Comparison of ENCODE assay signal across 15 cellular contexts in the genomic region with DNA sequence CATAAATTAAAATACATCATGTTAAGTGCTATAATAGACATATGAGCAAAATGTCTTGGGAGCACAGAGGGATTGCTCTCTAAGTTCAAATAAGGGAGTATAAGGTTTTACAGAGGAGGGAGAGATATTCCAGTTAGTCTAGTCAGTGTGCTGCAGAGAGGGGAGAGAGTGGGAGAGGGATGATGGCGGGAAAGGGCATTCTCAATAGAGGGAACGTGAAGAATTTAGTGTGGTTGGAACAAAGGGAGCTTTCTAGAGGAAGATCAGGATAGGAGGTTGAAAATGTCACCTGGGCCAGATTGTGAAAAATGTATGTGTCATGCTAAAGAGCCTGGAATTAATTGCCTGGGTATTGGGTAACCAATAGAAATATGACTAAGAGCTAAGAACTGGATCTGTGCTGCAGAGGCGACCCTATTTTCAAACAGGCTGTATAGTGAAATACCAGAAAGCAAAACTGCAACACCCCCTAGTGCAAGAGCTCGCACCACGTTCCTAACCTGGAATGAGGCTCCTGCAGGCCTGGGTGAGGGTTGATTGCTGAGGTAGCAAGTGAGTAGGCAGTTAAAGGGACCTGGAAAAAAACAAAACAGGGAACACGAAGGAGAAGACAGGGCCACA.
DNase-seq lines count a peak whose midpoint lies in the region; ATAC-seq and TF ChIP-seq lines count a peak whose summit lies in the region.
"Had no signal": no experiment of that assay in that cellular context is flagged by ENCODE, and none has a peak within 500 bp of the region (broad histone marks: within the 10 kb centered on the region; RNA-seq: fewer than 3 reads in every experiment).

No MANE protein-coding gene starts in this region.

- no peaks in the 10 kb centered on the region for H4K20me1 ChIP-seq in mammary epithelial cell (ENCODE audit: insufficient read depth, low read length)
- H4K20me1 ChIP-seq in smooth muscle cell (ENCODE audit: low read depth), result no peaks in the 10 kb centered on the region

- H3F3A ChIP-seq in smooth muscle cell (ENCODE audit: low read depth), result no peaks in the 10 kb centered on the region

- no peak overlapping the region for H3K4me3 ChIP-seq in mammary epithelial cell (replicated peaks in 1 of 3; ENCODE audit: insufficient read depth in 1 of 3, low read depth in 2 of 3, low read length in 3 of 3)
- H3K4me3 ChIP-seq in smooth muscle cell, result no peak overlapping the region
- H3K4me3 ChIP-seq: GM12878, vagina had no signal

- H3K36me3 ChIP-seq in mammary epithelial cell (ENCODE audit: insufficient read depth, low read length), result no peaks in the 10 kb centered on the region
- no peaks in the 10 kb centered on the region for H3K36me3 ChIP-seq in smooth muscle cell (ENCODE audit: low read depth)
- H3K36me3 ChIP-seq: vagina had no signal

- H2AFZ ChIP-seq in mammary epithelial cell (ENCODE audit: low read depth, low read length), result no peak overlapping the region
- no peak overlapping the region for H2AFZ ChIP-seq in smooth muscle cell (ENCODE audit: low read depth)

- CTCF ChIA-PET in mammary epithelial cell (lab: Charles Lee; ENCODE audit: low non-redundant PET), result no interaction called here

- in situ Hi-C loops in mammary epithelial cell (cut with MboI; ENCODE audit: low sequenced_read_pairs in 2 of 2), result no loop called here

- 85% methylated on average over 5 of the region's 6 CpGs for WGBS in mammary epithelial cell (ENCODE audit: low coverage, missing lambda C conversion rate)
- WGBS in smooth muscle cell (ENCODE audit: low lambda C conversion rate), result 48% methylated on average over 6 of the region's 6 CpGs

- no peak overlapping the region for H3K9ac ChIP-seq in mammary epithelial cell (ENCODE audit: insufficient read depth, low read length)
- no peak overlapping the region for H3K9ac ChIP-seq in smooth muscle cell (ENCODE audit: low read depth)

- H3K9me3 ChIP-seq in mammary epithelial cell (replicated peaks; ENCODE audit: insufficient read depth, low read length), result no peaks in the 10 kb centered on the region
- no peaks in the 10 kb centered on the region for H3K9me3 ChIP-seq in smooth muscle cell (replicated peaks; ENCODE audit: low read depth)
- H3K9me3 ChIP-seq: vagina had no signal

- intact Hi-C loops in mammary epithelial cell (cut with micrococcal nuclease), result loop anchor here (1.0 kb wide), 1 partner anchor 639 kb away; no protein-coding TSS in a partner anchor

- no peak for ATAC-seq in HG02610 (IDR thresholded peaks at IDR 0.05; ENCODE audit: unreplicated experiment)
- ATAC-seq: CD8-positive, alpha-beta T cell; GM12878 had no signal

- dilution Hi-C loops in mammary epithelial cell (cut with HindIII; ENCODE audit: low sequenced_read_pairs), result no loop called here

- peak; percentile 11 for DNase-seq in NCI-H82 (lab: John Stamatoyannopoulos, UW)
- DNase-seq in NCI-H82 treated with DMSO at 0.1 percent for 48 hours (lab: John Stamatoyannopoulos, UW; ENCODE audit: unreplicated experiment), result no peak
- peak; percentile 54 for DNase-seq in mammary epithelial cell
- DNase-seq in iPS-NIHi11 (ENCODE audit: low spot score), result peak; percentile 35
- no peak for DNase-seq in smooth muscle cell (lab: John Stamatoyannopoulos, UW; ENCODE audit: unreplicated experiment)
- DNase-seq in effector CD4-positive, alpha-beta T cell, result no peak
- DNase-seq in stimulated activated naive CD4-positive, alpha-beta T cell (lab: John Stamatoyannopoulos, UW), result no peak
- DNase-seq: activated naive CD8-positive, alpha-beta T cell treated with anti-CD3 and anti-CD28 coated beads for 36 hours; CD8-positive, alpha-beta T cell; cerebellar nuclear complex; NCI-H1048; stimulated activated naive CD4-positive, alpha-beta T cell treated with Interleukin-2 at 50 U/mL for 16 hours had no signal

- H3K4me2 ChIP-seq in mammary epithelial cell (ENCODE audit: insufficient read depth, low read depth, low read length), result no peak overlapping the region
- peak overlapping the region; percentile 49 for H3K4me2 ChIP-seq in smooth muscle cell

- H3K79me2 ChIP-seq in mammary epithelial cell (ENCODE audit: insufficient read depth, low read length) (no peaks in the 10 kb centered on the region), smooth muscle cell (ENCODE audit: low read depth) (no peaks in the 10 kb centered on the region)

- TF ChIP-seq CTCF in mammary epithelial cell (conservative IDR thresholded peaks at IDR 0.05 in 1 of 2, IDR thresholded peaks at IDR 0.05 in 1 of 2; ENCODE audit: extremely low read depth in 1 of 2, insufficient read depth in 1 of 2, low read depth in 1 of 2, low read length in 2 of 2) (peak in 1 of 2 donors; percentile 34), smooth muscle cell (IDR thresholded peaks at IDR 0.05; ENCODE audit: borderline replicate concordance, insufficient read depth, poor library complexity, severe bottlenecking) (no peak)

- H3K4me1 ChIP-seq in mammary epithelial cell (ENCODE audit: insufficient read depth, low read length) (no peaks in the 10 kb centered on the region), smooth muscle cell (ENCODE audit: low read depth) (peaks cover 2% of the 10 kb centered on the region)
- H3K4me1 ChIP-seq: vagina had no signal

- BruUV-seq in mammary epithelial cell (replicated peaks; lab: Mats Ljungman, UMichigan), result no TSS peak

- H3K27ac ChIP-seq in mammary epithelial cell (ENCODE audit: insufficient read depth, low read depth, low read length), result no peak overlapping the region
- H3K27ac ChIP-seq in smooth muscle cell (ENCODE audit: low read depth), result peak overlapping the region; percentile 80
- H3K27ac ChIP-seq: vagina had no signal

- H3K27me3 ChIP-seq in mammary epithelial cell (ENCODE audit: insufficient read depth, low read length), result no peaks in the 10 kb centered on the region
- H3K27me3 ChIP-seq in smooth muscle cell (ENCODE audit: low read depth), result no peaks in the 10 kb centered on the region
- H3K27me3 ChIP-seq: vagina had no signal

Comparison
In these comparisons a context has a peak if more than half of its experiments do, and no peak if none do; other contexts are left out.
1. DNase-seq: peak in NCI-H82 (single experiment), mammary epithelial cell (single experiment) and iPS-NIHi11 (single experiment); none in NCI-H82 treated with DMSO at 0.1 percent for 48 hours (single experiment), smooth muscle cell (single experiment), effector CD4-positive, alpha-beta T cell (single experiment) and stimulated activated naive CD4-positive, alpha-beta T cell (0 of 6).